ENCODE assay signal across 1 cellular context in the genomic region with DNA sequence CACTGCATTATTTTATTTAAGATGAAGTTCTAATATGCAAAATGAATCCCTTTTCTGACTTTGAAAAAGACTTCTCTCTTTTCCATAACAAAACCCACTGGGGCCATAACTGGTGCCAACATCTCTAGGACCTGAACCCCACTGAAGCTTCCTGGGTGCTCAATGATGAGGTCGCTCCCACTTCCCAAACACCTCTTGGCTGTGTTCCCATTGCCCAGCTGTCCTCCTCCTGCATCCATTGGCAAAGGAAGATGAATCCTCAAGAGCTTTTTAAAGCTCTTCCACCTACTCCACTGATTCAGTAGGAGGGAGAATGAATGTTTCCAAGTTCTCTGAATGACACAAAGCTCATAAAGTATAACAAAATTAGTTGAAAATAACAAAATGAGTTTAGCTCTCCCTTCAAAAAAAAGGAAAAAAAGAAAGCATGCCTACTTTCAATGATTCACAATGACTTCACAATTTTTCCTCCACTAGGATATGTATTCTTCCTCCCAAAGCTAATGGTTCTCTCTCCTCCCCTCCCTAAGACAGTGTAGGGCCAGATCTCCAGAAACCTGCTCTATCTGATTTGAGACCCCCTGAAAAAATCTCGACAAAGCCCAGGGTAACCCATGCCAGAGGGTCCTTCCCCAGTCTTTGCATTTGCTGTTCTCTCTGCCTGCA.
A peak's percentile ranks its signal among the peaks of the same experiment; 100 is the strongest.
TF ChIP-seq lines count a peak whose summit lies in the region.

No MANE protein-coding gene starts in this region.

TF ChIP-seq in K562, 482 proteins besides CTCF, POLR2A, EP300 and RAD21 (continued from another document and continues in another):
- TF ChIP-seq, protein P1, sequence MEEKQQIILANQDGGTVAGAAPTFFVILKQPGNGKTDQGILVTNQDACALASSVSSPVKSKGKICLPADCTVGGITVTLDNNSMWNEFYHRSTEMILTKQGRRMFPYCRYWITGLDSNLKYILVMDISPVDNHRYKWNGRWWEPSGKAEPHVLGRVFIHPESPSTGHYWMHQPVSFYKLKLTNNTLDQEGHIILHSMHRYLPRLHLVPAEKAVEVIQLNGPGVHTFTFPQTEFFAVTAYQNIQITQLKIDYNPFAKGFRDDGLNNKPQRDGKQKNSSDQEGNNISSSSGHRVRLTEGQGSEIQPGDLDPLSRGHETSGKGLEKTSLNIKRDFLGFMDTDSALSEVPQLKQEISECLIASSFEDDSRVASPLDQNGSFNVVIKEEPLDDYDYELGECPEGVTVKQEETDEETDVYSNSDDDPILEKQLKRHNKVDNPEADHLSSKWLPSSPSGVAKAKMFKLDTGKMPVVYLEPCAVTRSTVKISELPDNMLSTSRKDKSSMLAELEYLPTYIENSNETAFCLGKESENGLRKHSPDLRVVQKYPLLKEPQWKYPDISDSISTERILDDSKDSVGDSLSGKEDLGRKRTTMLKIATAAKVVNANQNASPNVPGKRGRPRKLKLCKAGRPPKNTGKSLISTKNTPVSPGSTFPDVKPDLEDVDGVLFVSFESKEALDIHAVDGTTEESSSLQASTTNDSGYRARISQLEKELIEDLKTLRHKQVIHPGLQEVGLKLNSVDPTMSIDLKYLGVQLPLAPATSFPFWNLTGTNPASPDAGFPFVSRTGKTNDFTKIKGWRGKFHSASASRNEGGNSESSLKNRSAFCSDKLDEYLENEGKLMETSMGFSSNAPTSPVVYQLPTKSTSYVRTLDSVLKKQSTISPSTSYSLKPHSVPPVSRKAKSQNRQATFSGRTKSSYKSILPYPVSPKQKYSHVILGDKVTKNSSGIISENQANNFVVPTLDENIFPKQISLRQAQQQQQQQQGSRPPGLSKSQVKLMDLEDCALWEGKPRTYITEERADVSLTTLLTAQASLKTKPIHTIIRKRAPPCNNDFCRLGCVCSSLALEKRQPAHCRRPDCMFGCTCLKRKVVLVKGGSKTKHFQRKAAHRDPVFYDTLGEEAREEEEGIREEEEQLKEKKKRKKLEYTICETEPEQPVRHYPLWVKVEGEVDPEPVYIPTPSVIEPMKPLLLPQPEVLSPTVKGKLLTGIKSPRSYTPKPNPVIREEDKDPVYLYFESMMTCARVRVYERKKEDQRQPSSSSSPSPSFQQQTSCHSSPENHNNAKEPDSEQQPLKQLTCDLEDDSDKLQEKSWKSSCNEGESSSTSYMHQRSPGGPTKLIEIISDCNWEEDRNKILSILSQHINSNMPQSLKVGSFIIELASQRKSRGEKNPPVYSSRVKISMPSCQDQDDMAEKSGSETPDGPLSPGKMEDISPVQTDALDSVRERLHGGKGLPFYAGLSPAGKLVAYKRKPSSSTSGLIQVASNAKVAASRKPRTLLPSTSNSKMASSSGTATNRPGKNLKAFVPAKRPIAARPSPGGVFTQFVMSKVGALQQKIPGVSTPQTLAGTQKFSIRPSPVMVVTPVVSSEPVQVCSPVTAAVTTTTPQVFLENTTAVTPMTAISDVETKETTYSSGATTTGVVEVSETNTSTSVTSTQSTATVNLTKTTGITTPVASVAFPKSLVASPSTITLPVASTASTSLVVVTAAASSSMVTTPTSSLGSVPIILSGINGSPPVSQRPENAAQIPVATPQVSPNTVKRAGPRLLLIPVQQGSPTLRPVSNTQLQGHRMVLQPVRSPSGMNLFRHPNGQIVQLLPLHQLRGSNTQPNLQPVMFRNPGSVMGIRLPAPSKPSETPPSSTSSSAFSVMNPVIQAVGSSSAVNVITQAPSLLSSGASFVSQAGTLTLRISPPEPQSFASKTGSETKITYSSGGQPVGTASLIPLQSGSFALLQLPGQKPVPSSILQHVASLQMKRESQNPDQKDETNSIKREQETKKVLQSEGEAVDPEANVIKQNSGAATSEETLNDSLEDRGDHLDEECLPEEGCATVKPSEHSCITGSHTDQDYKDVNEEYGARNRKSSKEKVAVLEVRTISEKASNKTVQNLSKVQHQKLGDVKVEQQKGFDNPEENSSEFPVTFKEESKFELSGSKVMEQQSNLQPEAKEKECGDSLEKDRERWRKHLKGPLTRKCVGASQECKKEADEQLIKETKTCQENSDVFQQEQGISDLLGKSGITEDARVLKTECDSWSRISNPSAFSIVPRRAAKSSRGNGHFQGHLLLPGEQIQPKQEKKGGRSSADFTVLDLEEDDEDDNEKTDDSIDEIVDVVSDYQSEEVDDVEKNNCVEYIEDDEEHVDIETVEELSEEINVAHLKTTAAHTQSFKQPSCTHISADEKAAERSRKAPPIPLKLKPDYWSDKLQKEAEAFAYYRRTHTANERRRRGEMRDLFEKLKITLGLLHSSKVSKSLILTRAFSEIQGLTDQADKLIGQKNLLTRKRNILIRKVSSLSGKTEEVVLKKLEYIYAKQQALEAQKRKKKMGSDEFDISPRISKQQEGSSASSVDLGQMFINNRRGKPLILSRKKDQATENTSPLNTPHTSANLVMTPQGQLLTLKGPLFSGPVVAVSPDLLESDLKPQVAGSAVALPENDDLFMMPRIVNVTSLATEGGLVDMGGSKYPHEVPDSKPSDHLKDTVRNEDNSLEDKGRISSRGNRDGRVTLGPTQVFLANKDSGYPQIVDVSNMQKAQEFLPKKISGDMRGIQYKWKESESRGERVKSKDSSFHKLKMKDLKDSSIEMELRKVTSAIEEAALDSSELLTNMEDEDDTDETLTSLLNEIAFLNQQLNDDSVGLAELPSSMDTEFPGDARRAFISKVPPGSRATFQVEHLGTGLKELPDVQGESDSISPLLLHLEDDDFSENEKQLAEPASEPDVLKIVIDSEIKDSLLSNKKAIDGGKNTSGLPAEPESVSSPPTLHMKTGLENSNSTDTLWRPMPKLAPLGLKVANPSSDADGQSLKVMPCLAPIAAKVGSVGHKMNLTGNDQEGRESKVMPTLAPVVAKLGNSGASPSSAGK (IDR thresholded peaks at IDR 0.05) = peak; percentile 17; the same call in 1 of the 2 replicates
- TF ChIP-seq, protein P2, sequence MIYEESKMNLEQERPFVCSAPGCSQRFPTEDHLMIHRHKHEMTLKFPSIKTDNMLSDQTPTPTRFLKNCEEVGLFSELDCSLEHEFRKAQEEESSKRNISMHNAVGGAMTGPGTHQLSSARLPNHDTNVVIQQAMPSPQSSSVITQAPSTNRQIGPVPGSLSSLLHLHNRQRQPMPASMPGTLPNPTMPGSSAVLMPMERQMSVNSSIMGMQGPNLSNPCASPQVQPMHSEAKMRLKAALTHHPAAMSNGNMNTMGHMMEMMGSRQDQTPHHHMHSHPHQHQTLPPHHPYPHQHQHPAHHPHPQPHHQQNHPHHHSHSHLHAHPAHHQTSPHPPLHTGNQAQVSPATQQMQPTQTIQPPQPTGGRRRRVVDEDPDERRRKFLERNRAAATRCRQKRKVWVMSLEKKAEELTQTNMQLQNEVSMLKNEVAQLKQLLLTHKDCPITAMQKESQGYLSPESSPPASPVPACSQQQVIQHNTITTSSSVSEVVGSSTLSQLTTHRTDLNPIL (CRISPR knock-in tag; IDR thresholded peaks at IDR 0.05) = no peak
- TF ChIP-seq ZBTB7A (IDR thresholded peaks at IDR 0.05; ENCODE audit: borderline replicate concordance, control insufficient read depth, low read depth, low read length) (no peak), KAT8 (IDR thresholded peaks at IDR 0.05; ENCODE audit: low read depth) (no peak), JUN (IDR thresholded peaks at IDR 0.05; ENCODE audit: borderline replicate concordance, low read depth, low read length) (no peak), JUN (CRISPR knock-in tag; IDR thresholded peaks at IDR 0.05; ENCODE audit: borderline replicate concordance) (no peak), NFIC (IDR thresholded peaks at IDR 0.05) (peak; percentile 44), PTTG1 (tag; IDR thresholded peaks at IDR 0.05; ENCODE audit: low read depth) (no peak), MAFG (tag; conservative IDR thresholded peaks at IDR 0.05) (peak; percentile 50), C11orf30 (IDR thresholded peaks at IDR 0.05; ENCODE audit: low read depth) (0 out of 2 replicates have a peak, but pooled peaks have one; percentile 60), NR3C1 (CRISPR knock-in tag; IDR thresholded peaks at IDR 0.05) (no peak), SMAD4 (CRISPR knock-in tag; conservative IDR thresholded peaks at IDR 0.05) (no peak), RNF2 (IDR thresholded peaks at IDR 0.05) (no peak), ZKSCAN3 (CRISPR knock-in tag; IDR thresholded peaks at IDR 0.05) (no peak), ZNF3 (CRISPR knock-in tag; IDR thresholded peaks at IDR 0.05) (no peak), FOXM1 (IDR thresholded peaks at IDR 0.05; ENCODE audit: low read depth) (no peak), FOXM1 (CRISPR knock-in tag; IDR thresholded peaks at IDR 0.05; ENCODE audit: low read depth) (no peak), SLC30A9 (CRISPR knock-in tag; IDR thresholded peaks at IDR 0.05) (no peak)
- TF ChIP-seq, protein P3, sequence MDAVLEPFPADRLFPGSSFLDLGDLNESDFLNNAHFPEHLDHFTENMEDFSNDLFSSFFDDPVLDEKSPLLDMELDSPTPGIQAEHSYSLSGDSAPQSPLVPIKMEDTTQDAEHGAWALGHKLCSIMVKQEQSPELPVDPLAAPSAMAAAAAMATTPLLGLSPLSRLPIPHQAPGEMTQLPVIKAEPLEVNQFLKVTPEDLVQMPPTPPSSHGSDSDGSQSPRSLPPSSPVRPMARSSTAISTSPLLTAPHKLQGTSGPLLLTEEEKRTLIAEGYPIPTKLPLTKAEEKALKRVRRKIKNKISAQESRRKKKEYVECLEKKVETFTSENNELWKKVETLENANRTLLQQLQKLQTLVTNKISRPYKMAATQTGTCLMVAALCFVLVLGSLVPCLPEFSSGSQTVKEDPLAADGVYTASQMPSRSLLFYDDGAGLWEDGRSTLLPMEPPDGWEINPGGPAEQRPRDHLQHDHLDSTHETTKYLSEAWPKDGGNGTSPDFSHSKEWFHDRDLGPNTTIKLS (IDR thresholded peaks at IDR 0.05; ENCODE audit: borderline replicate concordance, low read depth) = no peak
- TF ChIP-seq, protein P4, sequence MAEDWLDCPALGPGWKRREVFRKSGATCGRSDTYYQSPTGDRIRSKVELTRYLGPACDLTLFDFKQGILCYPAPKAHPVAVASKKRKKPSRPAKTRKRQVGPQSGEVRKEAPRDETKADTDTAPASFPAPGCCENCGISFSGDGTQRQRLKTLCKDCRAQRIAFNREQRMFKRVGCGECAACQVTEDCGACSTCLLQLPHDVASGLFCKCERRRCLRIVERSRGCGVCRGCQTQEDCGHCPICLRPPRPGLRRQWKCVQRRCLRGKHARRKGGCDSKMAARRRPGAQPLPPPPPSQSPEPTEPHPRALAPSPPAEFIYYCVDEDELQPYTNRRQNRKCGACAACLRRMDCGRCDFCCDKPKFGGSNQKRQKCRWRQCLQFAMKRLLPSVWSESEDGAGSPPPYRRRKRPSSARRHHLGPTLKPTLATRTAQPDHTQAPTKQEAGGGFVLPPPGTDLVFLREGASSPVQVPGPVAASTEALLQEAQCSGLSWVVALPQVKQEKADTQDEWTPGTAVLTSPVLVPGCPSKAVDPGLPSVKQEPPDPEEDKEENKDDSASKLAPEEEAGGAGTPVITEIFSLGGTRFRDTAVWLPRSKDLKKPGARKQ (CRISPR knock-in tag; IDR thresholded peaks at IDR 0.05) = no peak
- TF ChIP-seq, protein P5, sequence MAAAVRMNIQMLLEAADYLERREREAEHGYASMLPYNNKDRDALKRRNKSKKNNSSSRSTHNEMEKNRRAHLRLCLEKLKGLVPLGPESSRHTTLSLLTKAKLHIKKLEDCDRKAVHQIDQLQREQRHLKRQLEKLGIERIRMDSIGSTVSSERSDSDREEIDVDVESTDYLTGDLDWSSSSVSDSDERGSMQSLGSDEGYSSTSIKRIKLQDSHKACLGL (CRISPR knock-in tag; IDR thresholded peaks at IDR 0.05; ENCODE audit: borderline replicate concordance, poor library complexity, severe bottlenecking) = no peak
- TF ChIP-seq, protein P6, sequence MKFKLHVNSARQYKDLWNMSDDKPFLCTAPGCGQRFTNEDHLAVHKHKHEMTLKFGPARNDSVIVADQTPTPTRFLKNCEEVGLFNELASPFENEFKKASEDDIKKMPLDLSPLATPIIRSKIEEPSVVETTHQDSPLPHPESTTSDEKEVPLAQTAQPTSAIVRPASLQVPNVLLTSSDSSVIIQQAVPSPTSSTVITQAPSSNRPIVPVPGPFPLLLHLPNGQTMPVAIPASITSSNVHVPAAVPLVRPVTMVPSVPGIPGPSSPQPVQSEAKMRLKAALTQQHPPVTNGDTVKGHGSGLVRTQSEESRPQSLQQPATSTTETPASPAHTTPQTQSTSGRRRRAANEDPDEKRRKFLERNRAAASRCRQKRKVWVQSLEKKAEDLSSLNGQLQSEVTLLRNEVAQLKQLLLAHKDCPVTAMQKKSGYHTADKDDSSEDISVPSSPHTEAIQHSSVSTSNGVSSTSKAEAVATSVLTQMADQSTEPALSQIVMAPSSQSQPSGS (CRISPR knock-in tag; IDR thresholded peaks at IDR 0.05) = no peak
- TF ChIP-seq, protein P7, sequence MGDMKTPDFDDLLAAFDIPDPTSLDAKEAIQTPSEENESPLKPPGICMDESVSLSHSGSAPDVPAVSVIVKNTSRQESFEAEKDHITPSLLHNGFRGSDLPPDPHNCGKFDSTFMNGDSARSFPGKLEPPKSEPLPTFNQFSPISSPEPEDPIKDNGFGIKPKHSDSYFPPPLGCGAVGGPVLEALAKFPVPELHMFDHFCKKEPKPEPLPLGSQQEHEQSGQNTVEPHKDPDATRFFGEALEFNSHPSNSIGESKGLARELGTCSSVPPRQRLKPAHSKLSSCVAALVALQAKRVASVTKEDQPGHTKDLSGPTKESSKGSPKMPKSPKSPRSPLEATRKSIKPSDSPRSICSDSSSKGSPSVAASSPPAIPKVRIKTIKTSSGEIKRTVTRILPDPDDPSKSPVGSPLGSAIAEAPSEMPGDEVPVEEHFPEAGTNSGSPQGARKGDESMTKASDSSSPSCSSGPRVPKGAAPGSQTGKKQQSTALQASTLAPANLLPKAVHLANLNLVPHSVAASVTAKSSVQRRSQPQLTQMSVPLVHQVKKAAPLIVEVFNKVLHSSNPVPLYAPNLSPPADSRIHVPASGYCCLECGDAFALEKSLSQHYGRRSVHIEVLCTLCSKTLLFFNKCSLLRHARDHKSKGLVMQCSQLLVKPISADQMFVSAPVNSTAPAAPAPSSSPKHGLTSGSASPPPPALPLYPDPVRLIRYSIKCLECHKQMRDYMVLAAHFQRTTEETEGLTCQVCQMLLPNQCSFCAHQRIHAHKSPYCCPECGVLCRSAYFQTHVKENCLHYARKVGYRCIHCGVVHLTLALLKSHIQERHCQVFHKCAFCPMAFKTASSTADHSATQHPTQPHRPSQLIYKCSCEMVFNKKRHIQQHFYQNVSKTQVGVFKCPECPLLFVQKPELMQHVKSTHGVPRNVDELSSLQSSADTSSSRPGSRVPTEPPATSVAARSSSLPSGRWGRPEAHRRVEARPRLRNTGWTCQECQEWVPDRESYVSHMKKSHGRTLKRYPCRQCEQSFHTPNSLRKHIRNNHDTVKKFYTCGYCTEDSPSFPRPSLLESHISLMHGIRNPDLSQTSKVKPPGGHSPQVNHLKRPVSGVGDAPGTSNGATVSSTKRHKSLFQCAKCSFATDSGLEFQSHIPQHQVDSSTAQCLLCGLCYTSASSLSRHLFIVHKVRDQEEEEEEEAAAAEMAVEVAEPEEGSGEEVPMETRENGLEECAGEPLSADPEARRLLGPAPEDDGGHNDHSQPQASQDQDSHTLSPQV (IDR thresholded peaks at IDR 0.05) = 0 out of 2 replicates have a peak, but pooled peaks have one; percentile 49
- TF ChIP-seq, protein P8, sequence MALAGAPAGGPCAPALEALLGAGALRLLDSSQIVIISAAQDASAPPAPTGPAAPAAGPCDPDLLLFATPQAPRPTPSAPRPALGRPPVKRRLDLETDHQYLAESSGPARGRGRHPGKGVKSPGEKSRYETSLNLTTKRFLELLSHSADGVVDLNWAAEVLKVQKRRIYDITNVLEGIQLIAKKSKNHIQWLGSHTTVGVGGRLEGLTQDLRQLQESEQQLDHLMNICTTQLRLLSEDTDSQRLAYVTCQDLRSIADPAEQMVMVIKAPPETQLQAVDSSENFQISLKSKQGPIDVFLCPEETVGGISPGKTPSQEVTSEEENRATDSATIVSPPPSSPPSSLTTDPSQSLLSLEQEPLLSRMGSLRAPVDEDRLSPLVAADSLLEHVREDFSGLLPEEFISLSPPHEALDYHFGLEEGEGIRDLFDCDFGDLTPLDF (CRISPR knock-in tag; IDR thresholded peaks at IDR 0.05) = no peak
